Comparison of ENCODE assay signal across 7 cellular contexts in the genomic region with DNA sequence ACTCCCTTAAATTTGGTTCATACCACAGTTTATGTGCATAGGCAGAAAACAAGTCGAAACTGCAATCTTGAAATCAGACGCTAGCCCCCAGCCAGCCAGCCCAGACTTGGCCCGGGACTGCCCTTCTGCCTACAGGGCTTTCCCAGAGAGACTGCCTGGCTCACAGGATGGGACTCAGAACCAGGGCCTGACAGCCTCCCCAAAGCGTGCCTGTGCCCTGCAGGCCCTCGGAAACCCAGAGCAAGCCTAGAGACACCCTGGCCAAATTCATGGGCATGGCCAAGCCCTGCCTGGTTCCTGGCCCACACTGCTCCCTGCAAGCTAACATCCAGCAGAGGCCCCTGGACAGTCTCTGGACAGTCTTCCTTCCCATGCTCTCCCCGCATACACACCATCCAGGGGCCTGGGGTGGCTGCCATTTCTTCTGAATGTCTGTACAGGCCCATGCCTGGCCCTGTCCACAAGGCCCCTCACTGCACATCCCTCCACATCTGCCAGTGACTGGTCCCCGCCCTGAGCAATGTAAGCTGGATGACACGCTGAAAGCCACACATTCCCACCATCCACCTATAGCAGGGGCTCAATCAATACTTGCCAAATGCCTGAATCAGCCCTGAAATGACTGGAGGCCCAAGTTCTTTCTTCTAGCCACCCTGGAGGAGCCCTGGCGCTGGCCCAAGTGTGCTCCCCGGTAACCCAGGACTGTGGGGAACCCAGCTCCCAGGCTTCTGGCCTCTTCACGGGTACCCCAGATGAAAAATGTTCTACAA.
DNase-seq lines count a peak whose midpoint lies in the region; ATAC-seq and TF ChIP-seq lines count a peak whose summit lies in the region.

No MANE protein-coding gene starts in this region.

- H3K9me3 ChIP-seq in right cardiac atrium (ENCODE audit: control insufficient read depth, low read length) (no peaks in the 10 kb centered on the region), stomach (no peaks in the 10 kb centered on the region)

- ATAC-seq in right cardiac atrium, result peak in 1 of 2 donors; percentile 2

- DNase-seq in H7, result peak; percentile 37
- DNase-seq in RWPE1 (ENCODE audit: low spot score), result no peak
- peak in 2 of 3 donors; percentile 69 to 80 for DNase-seq in right cardiac atrium
- no peak for DNase-seq in stomach
- no peak for DNase-seq in stimulated activated naive CD4-positive, alpha-beta T cell treated with Interleukin-2 at 50 U/mL for 16 hours (lab: John Stamatoyannopoulos, UW)
- no peak for DNase-seq in SW 1271 (lab: John Stamatoyannopoulos, UW)
- DNase-seq in HT-29 (ENCODE audit: low spot score), result no peak

- no peak for TF ChIP-seq POLR2A in stomach (IDR thresholded peaks at IDR 0.05)

- CTCF ChIA-PET in RWPE1 (lab: Yijun Ruan, JAX), result no interaction called here

- 73% methylated on average over 11 of the region's 11 CpGs for WGBS in right cardiac atrium
- 78 to 89% (median 80%) methylated on average over 10 to 11 of the region's 11 CpGs for WGBS in stomach, 5 donors

- H3K27me3 ChIP-seq in H7 (ENCODE audit: control insufficient read depth, insufficient read depth, low read length) (no peaks in the 10 kb centered on the region), right cardiac atrium (ENCODE audit: control insufficient read depth, insufficient read depth) (no peaks in the 10 kb centered on the region), stomach (no peaks in the 10 kb centered on the region)

- H3K27ac ChIP-seq in RWPE1 (peak overlapping the region; percentile 22), right cardiac atrium (ENCODE audit: low read length) (peak overlapping the region; percentile 98), stomach (peak overlapping the region in 4 of 5 donors; percentile 69 to 87 (median 78))

- H3K4me3 ChIP-seq in H7 (ENCODE audit: insufficient read depth, low read depth, low read length) (no peak overlapping the region), right cardiac atrium (ENCODE audit: low read length) (no peak overlapping the region), stomach (no peak overlapping the region)

- no peak for TF ChIP-seq EP300 in stomach (IDR thresholded peaks at IDR 0.05)

- TF ChIP-seq CTCF in RWPE1 (conservative IDR thresholded peaks at IDR 0.05; ENCODE audit: low read depth) (no peak), stomach (IDR thresholded peaks at IDR 0.05) (no peak)

- POLR2A ChIA-PET in RWPE1 (lab: Yijun Ruan, JAX; ENCODE audit: low non-redundant PET), result no interaction called here

- intact Hi-C loops in right cardiac atrium (cut with DNase I) (no loop called here), stomach (cut with DNase I; ENCODE audit: low total_unique reads) (no loop called here)

- H3K36me3 ChIP-seq in H7 (replicated peaks; ENCODE audit: control insufficient read depth, insufficient read depth, low read length) (no peaks in the 10 kb centered on the region), stomach (no peaks in the 10 kb centered on the region)

- peaks cover 23% of the 10 kb centered on the region for H3K4me1 ChIP-seq in right cardiac atrium (ENCODE audit: control insufficient read depth, insufficient read depth, low read length)
- peaks cover 40 to 79% (median 60%) of the 10 kb centered on the region in 4 donors for H3K4me1 ChIP-seq in stomach

Comparison
In these comparisons a context has a peak if more than half of its experiments do, and no peak if none do; other contexts are left out.
1. DNase-seq: peak in H7 (single experiment) and right cardiac atrium (2 of 3); none in RWPE1 (single experiment), stomach (single experiment), stimulated activated naive CD4-positive, alpha-beta T cell treated with Interleukin-2 at 50 U/mL for 16 hours (single experiment), SW 1271 (0 of 2) and HT-29 (single experiment).
2. H3K27ac ChIP-seq: peak in every context shown above with its lines; median percentile 98 in right cardiac atrium; 78 in stomach; 22 in RWPE1.